Comparison of ENCODE assay signal across 9 cellular contexts in genomic region chr9:84669008-84669292, GRCh38. TPM values are rescaled to one million over a fixed set of nuclear protein-coding genes. Genes with fewer than 3 reads are reported as not detected.
DNase-seq lines count a peak whose midpoint lies in the region; ATAC-seq, FAIRE-seq and TF ChIP-seq lines count a peak whose summit lies in the region.
"Had no signal": no experiment of that assay in that cellular context is flagged by ENCODE, and none has a peak within 500 bp of the region (broad histone marks: within the 10 kb centered on the region; RNA-seq: fewer than 3 reads in every experiment).

No MANE protein-coding gene starts in this region.

- H3K27ac ChIP-seq in ascending aorta, result no peak overlapping the region
- no peak overlapping the region for H3K27ac ChIP-seq in kidney (ENCODE audit: low read depth in 2 of 2, low read length in 2 of 2)
- peak overlapping the region; percentile 90 for H3K27ac ChIP-seq in temporal lobe (ENCODE audit: low read depth, low read length)

- ATAC-seq in HG02938 (IDR thresholded peaks at IDR 0.05; ENCODE audit: unreplicated experiment), result no peak

- no peak for FAIRE-seq in kidney (lab: Jason Lieb, UNC)

- peak overlapping the region; percentile 62 for H3K4me3 Mint-ChIP-seq in activated CD4-positive, alpha-beta T cell treated with anti-CD3 and anti-CD28 coated beads, Interleukin-2, amount 10 ng/mL, durations not matched to agents 7 days and 5 days

- H3K36me3 ChIP-seq in ascending aorta (no peaks in the 10 kb centered on the region), kidney (ENCODE audit: control insufficient read depth in 1 of 2, insufficient read depth in 2 of 2, low read length in 2 of 2) (no peaks in the 10 kb centered on the region)

- CTCF ChIA-PET in activated CD4-positive, alpha-beta T cell treated with anti-CD3 and anti-CD28 coated beads, Interleukin-2, amount 10 ng/mL, durations not matched to agents 7 days and 5 days (lab: Charles Lee), result no interaction called here

- POLR2A ChIA-PET in activated CD4-positive, alpha-beta T cell treated with anti-CD3 and anti-CD28 coated beads, Interleukin-2, amount 10 ng/mL, durations not matched to agents 7 days and 5 days (lab: Charles Lee), result no interaction called here

- intact Hi-C loops in ascending aorta (cut with DNase I) (loop anchor here (2.0 to 10.0 kb wide), 3 partner anchors 286 to 687 kb away; partner anchors contain the start of genes HNRNPK and RMI1), kidney (cut with DNase I) (no loop called here)

- no peaks in the 10 kb centered on the region for H3K27me3 ChIP-seq in ascending aorta

- H3K9ac ChIP-seq in kidney (ENCODE audit: low read length in 2 of 2), result peak overlapping the region in 1 of 2 donors; percentile 63

- peaks cover 62% of the 10 kb centered on the region for H3K27me3 Mint-ChIP-seq in activated CD4-positive, alpha-beta T cell treated with anti-CD3 and anti-CD28 coated beads, Interleukin-2, amount 10 ng/mL, durations not matched to agents 7 days and 5 days

- DNase-seq in activated CD4-positive, alpha-beta T cell treated with anti-CD3 and anti-CD28 coated beads, Interleukin-2, amount 10 ng/mL, durations not matched to agents 7 days and 5 days, result no peak
- no peak for DNase-seq in activated CD4-positive, alpha-beta T cell treated with anti-CD3 and anti-CD28 coated beads for 4 hours
- no peak for DNase-seq in ascending aorta (ENCODE audit: low spot score in 2 of 2)
- no peak for DNase-seq in kidney
- DNase-seq in NCI-H1105 (lab: John Stamatoyannopoulos, UW), result no peak
- DNase-seq in HUDEP-2 (lab: John Stamatoyannopoulos, UW; ENCODE audit: unreplicated experiment in 76 of 76), result no peak

- H3K9me3 ChIP-seq in ascending aorta (no peaks in the 10 kb centered on the region), kidney (ENCODE audit: control insufficient read depth in 1 of 2, low read length in 2 of 2) (no peaks in the 10 kb centered on the region)

- peak overlapping the region; percentile 43 to 77 for H3K4me3 ChIP-seq in ascending aorta
- H3K4me3 ChIP-seq in kidney (ENCODE audit: low read length in 2 of 2), result peak overlapping the region; percentile 63 to 78

- H3K4me1 Mint-ChIP-seq in activated CD4-positive, alpha-beta T cell treated with anti-CD3 and anti-CD28 coated beads, Interleukin-2, amount 10 ng/mL, durations not matched to agents 7 days and 5 days, result peaks cover 16% of the 10 kb centered on the region

- no peak overlapping the region for H3K27ac Mint-ChIP-seq in activated CD4-positive, alpha-beta T cell treated with anti-CD3 and anti-CD28 coated beads, Interleukin-2, amount 10 ng/mL, durations not matched to agents 7 days and 5 days
- H3K27ac Mint-ChIP-seq: CD4-positive, CD25-positive, alpha-beta regulatory T cell had no signal

- H3K4me1 ChIP-seq in ascending aorta, result no peaks in the 10 kb centered on the region
- H3K4me1 ChIP-seq in kidney (ENCODE audit: control insufficient read depth in 1 of 2, insufficient read depth in 1 of 2, low read depth in 1 of 2, low read length in 2 of 2), result peaks cover 3 to 18% of the 10 kb centered on the region in 2 donors

- H3K9me3 Mint-ChIP-seq in activated CD4-positive, alpha-beta T cell treated with anti-CD3 and anti-CD28 coated beads, Interleukin-2, amount 10 ng/mL, durations not matched to agents 7 days and 5 days, result no peaks in the 10 kb centered on the region

- TF ChIP-seq CTCF in ascending aorta (IDR thresholded peaks at IDR 0.05), result no peak
- TF ChIP-seq CTCF in kidney (IDR thresholded peaks at IDR 0.05; ENCODE audit: borderline replicate concordance, extremely low read depth, insufficient read depth), result no peak

- H3K36me3 Mint-ChIP-seq in activated CD4-positive, alpha-beta T cell treated with anti-CD3 and anti-CD28 coated beads, Interleukin-2, amount 10 ng/mL, durations not matched to agents 7 days and 5 days (ENCODE audit: low read depth), result no peaks in the 10 kb centered on the region
- H3K36me3 Mint-ChIP-seq: CD4-positive, CD25-positive, alpha-beta regulatory T cell had no signal

RNA-seq across cellular contexts. Expression of gene NTRK2, which starts 0.6 kb away (rescaled TPM):
- total RNA-seq in activated CD4-positive, alpha-beta T cell treated with anti-CD3 and anti-CD28 coated beads, Interleukin-2, amount 10 ng/mL, durations not matched to agents 7 days and 5 days, result 1 to 10 TPM; 1.8 to 2.3 TPM
- total RNA-seq in ascending aorta (23.8 TPM), kidney (41.2 TPM), temporal lobe (151 TPM)
- polyA plus RNA-seq in kidney (ENCODE audit: insufficient read depth, low read depth, low replicate concordance), result 20.0 TPM
